16 cellular contexts compared by ENCODE assay signal in the genomic region with DNA sequence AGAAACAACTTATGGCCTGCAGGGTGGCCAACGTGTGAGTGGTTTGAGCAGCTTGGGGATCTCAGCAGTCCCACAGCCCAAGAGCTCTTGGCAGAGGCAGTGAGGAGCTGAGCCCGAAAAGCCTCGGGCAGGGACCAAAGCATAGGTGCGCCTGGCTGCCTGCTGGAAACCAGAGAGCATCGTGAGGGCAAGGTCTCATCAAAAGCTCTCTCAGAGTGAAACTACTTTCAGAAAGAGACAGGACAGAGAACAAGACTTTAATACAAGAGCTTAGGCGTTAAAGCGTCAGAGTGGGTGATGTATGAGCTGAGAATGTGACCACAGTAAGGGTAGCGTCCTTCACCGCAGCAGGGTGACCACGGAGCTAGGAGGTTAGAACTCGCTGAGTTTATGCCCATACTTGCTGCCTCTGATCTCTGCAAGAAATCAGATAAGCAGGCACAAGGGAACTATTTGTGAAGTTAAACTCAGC. TPM values are rescaled to one million over a fixed set of nuclear protein-coding genes. Genes with fewer than 3 reads are reported as not detected.
DNase-seq lines count a peak whose midpoint lies in the region; ATAC-seq and TF ChIP-seq lines count a peak whose summit lies in the region.
"Had no signal": no experiment of that assay in that cellular context is flagged by ENCODE, and none has a peak within 500 bp of the region (broad histone marks: within the 10 kb centered on the region; RNA-seq: fewer than 3 reads in every experiment).

No MANE protein-coding gene starts in this region.

- no peak for DNase-seq in activated naive CD8-positive, alpha-beta T cell treated with anti-CD3 and anti-CD28 coated beads, Interleukin-2, amount 50 U/mL, for 24 hours
- no peak for DNase-seq in activated naive CD8-positive, alpha-beta T cell treated with anti-CD3 and anti-CD28 coated beads for 36 hours
- DNase-seq in T-helper 17 cell (no peak), islet precursor cell (peak; percentile 61), spleen (no peak), NCI-H2227 (lab: John Stamatoyannopoulos, UW; ENCODE audit: unreplicated experiment) (no peak)
- DNase-seq in stimulated activated naive CD8-positive, alpha-beta T cell treated with anti-CD3 and anti-CD28 coated beads, Interleukin-15, amount 100 ng/mL, for 72 hours = no peak
- DNase-seq: AML-193; GF-D8; HFFc6; kidney glomerular epithelial cell; NCI-H2081 treated with DMSO at 0.1 percent for 48 hours; NCI-H69; ovary; stimulated activated CD4-positive, alpha-beta T cell treated with anti-CD3 and anti-CD28 coated beads, Interleukin-12 subunit alpha, Interleukin-12 subunit beta, amount 100 ng/mL, for 4 hours had no signal

- no peak overlapping the region for H3K4me3 ChIP-seq in spleen
- H3K4me3 ChIP-seq: ovary had no signal

- H3K36me3 Mint-ChIP-seq in activated naive CD8-positive, alpha-beta T cell treated with anti-CD3 and anti-CD28 coated beads, Interleukin-2, amount 50 U/mL, for 24 hours (ENCODE audit: low read depth) = no peaks in the 10 kb centered on the region
- H3K36me3 Mint-ChIP-seq in activated naive CD8-positive, alpha-beta T cell treated with anti-CD3 and anti-CD28 coated beads for 36 hours = no peaks in the 10 kb centered on the region
- no peaks in the 10 kb centered on the region for H3K36me3 Mint-ChIP-seq in T-helper 17 cell (ENCODE audit: low read depth)

- 71 to 80% (median 76%) methylated on average over 11 of the region's 11 CpGs for WGBS in spleen, 5 donors

- ATAC-seq in activated naive CD8-positive, alpha-beta T cell treated with anti-CD3 and anti-CD28 coated beads, Interleukin-2, amount 50 U/mL, for 24 hours = peak; percentile 60
- ATAC-seq in T-helper 17 cell = peak; percentile 21
- ATAC-seq in stimulated activated naive CD8-positive, alpha-beta T cell treated with anti-CD3 and anti-CD28 coated beads, Interleukin-15, amount 100 ng/mL, for 72 hours = peak; percentile 57
- no peak for ATAC-seq in HG03045 (IDR thresholded peaks at IDR 0.05; ENCODE audit: unreplicated experiment)

- no peak overlapping the region for H3K4me3 Mint-ChIP-seq in activated naive CD8-positive, alpha-beta T cell treated with anti-CD3 and anti-CD28 coated beads, Interleukin-2, amount 50 U/mL, for 24 hours
- no peak overlapping the region for H3K4me3 Mint-ChIP-seq in activated naive CD8-positive, alpha-beta T cell treated with anti-CD3 and anti-CD28 coated beads for 36 hours
- H3K4me3 Mint-ChIP-seq in T-helper 17 cell = no peak overlapping the region
- no peak overlapping the region for H3K4me3 Mint-ChIP-seq in stimulated activated naive CD8-positive, alpha-beta T cell treated with anti-CD3 and anti-CD28 coated beads, Interleukin-15, amount 100 ng/mL, for 72 hours
- H3K4me3 Mint-ChIP-seq: HFFc6 had no signal

- peaks cover 0 to 46% (median 3%) of the 10 kb centered on the region in 6 donors for H3K36me3 ChIP-seq in spleen
- H3K36me3 ChIP-seq: ovary had no signal

- H3K9me3 Mint-ChIP-seq in activated naive CD8-positive, alpha-beta T cell treated with anti-CD3 and anti-CD28 coated beads, Interleukin-2, amount 50 U/mL, for 24 hours = no peaks in the 10 kb centered on the region
- H3K9me3 Mint-ChIP-seq in activated naive CD8-positive, alpha-beta T cell treated with anti-CD3 and anti-CD28 coated beads for 36 hours = no peaks in the 10 kb centered on the region
- no peaks in the 10 kb centered on the region for H3K9me3 Mint-ChIP-seq in stimulated activated naive CD8-positive, alpha-beta T cell treated with anti-CD3 and anti-CD28 coated beads, Interleukin-15, amount 100 ng/mL, for 72 hours
- H3K9me3 Mint-ChIP-seq: HFFc6 had no signal

- H3K4me1 ChIP-seq in spleen = no peaks in the 10 kb centered on the region

- intact Hi-C loops in spleen (cut with DNase I; ENCODE audit: low total_unique reads) = no loop called here

- H3K27me3 ChIP-seq in spleen (replicated peaks in 1 of 7) = no peaks in the 10 kb centered on the region
- H3K27me3 ChIP-seq: ovary had no signal

- TF ChIP-seq CTCF in spleen (IDR thresholded peaks at IDR 0.05 in 8 of 11, conservative IDR thresholded peaks at IDR 0.05 in 3 of 11) = no peak

- no peak for TF ChIP-seq POLR2A in spleen (IDR thresholded peaks at IDR 0.05)

- H3K27ac Mint-ChIP-seq in activated naive CD8-positive, alpha-beta T cell treated with anti-CD3 and anti-CD28 coated beads, Interleukin-2, amount 50 U/mL, for 24 hours = no peak overlapping the region
- H3K27ac Mint-ChIP-seq in activated naive CD8-positive, alpha-beta T cell treated with anti-CD3 and anti-CD28 coated beads for 36 hours = no peak overlapping the region
- H3K27ac Mint-ChIP-seq in T-helper 17 cell = peak overlapping the region; percentile 80
- no peak overlapping the region for H3K27ac Mint-ChIP-seq in stimulated activated naive CD8-positive, alpha-beta T cell treated with anti-CD3 and anti-CD28 coated beads, Interleukin-15, amount 100 ng/mL, for 72 hours
- H3K27ac Mint-ChIP-seq: HFFc6 had no signal

- no peaks in the 10 kb centered on the region for H3K27me3 Mint-ChIP-seq in activated naive CD8-positive, alpha-beta T cell treated with anti-CD3 and anti-CD28 coated beads, Interleukin-2, amount 50 U/mL, for 24 hours
- H3K27me3 Mint-ChIP-seq in activated naive CD8-positive, alpha-beta T cell treated with anti-CD3 and anti-CD28 coated beads for 36 hours = no peaks in the 10 kb centered on the region
- H3K27me3 Mint-ChIP-seq in T-helper 17 cell = no peaks in the 10 kb centered on the region
- no peaks in the 10 kb centered on the region for H3K27me3 Mint-ChIP-seq in stimulated activated naive CD8-positive, alpha-beta T cell treated with anti-CD3 and anti-CD28 coated beads, Interleukin-15, amount 100 ng/mL, for 72 hours

- H3K27ac ChIP-seq in spleen = no peak overlapping the region
- H3K27ac ChIP-seq: ovary had no signal

- H3K9me3 ChIP-seq in T-helper 17 cell (ENCODE audit: control insufficient read depth, low read length, poor library complexity, severe bottlenecking) (no peaks in the 10 kb centered on the region), spleen (no peaks in the 10 kb centered on the region)
- H3K9me3 ChIP-seq: ovary had no signal

- H3K4me1 Mint-ChIP-seq in activated naive CD8-positive, alpha-beta T cell treated with anti-CD3 and anti-CD28 coated beads, Interleukin-2, amount 50 U/mL, for 24 hours = no peaks in the 10 kb centered on the region
- no peaks in the 10 kb centered on the region for H3K4me1 Mint-ChIP-seq in activated naive CD8-positive, alpha-beta T cell treated with anti-CD3 and anti-CD28 coated beads for 36 hours
- peaks cover 4% of the 10 kb centered on the region for H3K4me1 Mint-ChIP-seq in T-helper 17 cell
- H3K4me1 Mint-ChIP-seq in stimulated activated naive CD8-positive, alpha-beta T cell treated with anti-CD3 and anti-CD28 coated beads, Interleukin-15, amount 100 ng/mL, for 72 hours = no peaks in the 10 kb centered on the region

RNA-seq across cellular contexts. Expression of gene LGMN, which starts 30.8 kb away (rescaled TPM):
- total RNA-seq in activated naive CD8-positive, alpha-beta T cell treated with anti-CD3 and anti-CD28 coated beads for 36 hours = 1 to 10 TPM; 2.1 to 3.7 TPM
- total RNA-seq in T-helper 17 cell (1 to 10 TPM; 5.2 to 8.3 TPM), spleen (100 to 1,000 TPM; 121 to 270 (median 258) TPM)
- polyA plus RNA-seq in spleen = 10 to 100 TPM; 56.6 to 99.7 (median 84.0) TPM

Comparison
In these comparisons a context has a peak if more than half of its experiments do, and no peak if none do; other contexts are left out.
1. RNA of gene LGMN, which starts 30.8 kb away (total RNA-seq): 121 to 270 TPM in spleen; 5.2 to 8.3 TPM in T-helper 17 cell and 2.1 to 3.7 TPM in activated naive CD8-positive, alpha-beta T cell treated with anti-CD3 and anti-CD28 coated beads for 36 hours; every median in the first group is over 10 times any median in the second.